In genomic region chr4:151540728-151541437, GRCh38 we compare ENCODE assay signal across 9 cellular contexts.
DNase-seq lines count a peak whose midpoint lies in the region; ATAC-seq and TF ChIP-seq lines count a peak whose summit lies in the region.
"Had no signal": no experiment of that assay in that cellular context is flagged by ENCODE, and none has a peak within 500 bp of the region (broad histone marks: within the 10 kb centered on the region; RNA-seq: fewer than 3 reads in every experiment).

No MANE protein-coding gene starts in this region.

- H3K36me3 ChIP-seq in psoas muscle (ENCODE audit: insufficient read depth in 1 of 2, low read depth in 1 of 2) = no peaks in the 10 kb centered on the region

- intact Hi-C loops in psoas muscle (cut with DNase I) = no loop called here
- intact Hi-C loops in activated CD4-positive, alpha-beta memory T cell treated with anti-CD3 and anti-CD28 coated beads for 36 hours (cut with micrococcal nuclease) = no loop called here
- intact Hi-C loops in CD4-positive, alpha-beta T cell (cut with DNase I, micrococcal nuclease) = no loop called here

- peaks cover 45% of the 10 kb centered on the region for H3K4me1 ChIP-seq in psoas muscle

- 33 to 60% (median 43%) methylated on average over 3 of the region's 3 CpGs for WGBS in psoas muscle, 3 donors

- POLR2A ChIA-PET in WTC11 (lab: Charles Lee) = no interaction called here
- POLR2A ChIA-PET in activated CD4-positive, alpha-beta memory T cell treated with anti-CD3 and anti-CD28 coated beads for 36 hours (lab: Charles Lee) = no interaction called here
- POLR2A ChIA-PET in CD4-positive, alpha-beta T cell (lab: Charles Lee) = no interaction called here

- no peak overlapping the region for H3K27ac Mint-ChIP-seq in WTC11
- no peak overlapping the region for H3K27ac Mint-ChIP-seq in activated CD4-positive, alpha-beta memory T cell treated with anti-CD3 and anti-CD28 coated beads for 36 hours
- H3K27ac Mint-ChIP-seq in CD4-positive, alpha-beta T cell = no peak overlapping the region

- H3K4me3 ChIP-seq in epithelial cell of proximal tubule (ENCODE audit: low read depth, low read length) (no peak overlapping the region), psoas muscle (no peak overlapping the region)

- peaks cover 54% of the 10 kb centered on the region for H3K4me1 Mint-ChIP-seq in WTC11
- no peaks in the 10 kb centered on the region for H3K4me1 Mint-ChIP-seq in activated CD4-positive, alpha-beta memory T cell treated with anti-CD3 and anti-CD28 coated beads for 36 hours (ENCODE audit: low read depth)
- no peaks in the 10 kb centered on the region for H3K4me1 Mint-ChIP-seq in CD4-positive, alpha-beta T cell (ENCODE audit: low read depth)

- H3K27me3 ChIP-seq in psoas muscle (ENCODE audit: insufficient read depth in 3 of 3, low read length in 2 of 3) = no peaks in the 10 kb centered on the region
- no peaks in the 10 kb centered on the region for H3K27me3 ChIP-seq in CD4-positive, alpha-beta T cell (ENCODE audit: control insufficient read depth, insufficient read depth, low read length)

- ATAC-seq in psoas muscle = peak in 3 of 4 donors; percentile 68 to 86 (median 80)
- no peak for ATAC-seq in WTC11
- ATAC-seq in CD4-positive, alpha-beta T cell (ENCODE audit: poor library complexity) = no peak

- no peak overlapping the region for H3K4me3 Mint-ChIP-seq in WTC11
- H3K4me3 Mint-ChIP-seq in activated CD4-positive, alpha-beta memory T cell treated with anti-CD3 and anti-CD28 coated beads for 36 hours = no peak overlapping the region
- H3K4me3 Mint-ChIP-seq in CD4-positive, alpha-beta T cell = no peak overlapping the region

- peaks cover 13% of the 10 kb centered on the region for H3K36me3 Mint-ChIP-seq in WTC11
- H3K36me3 Mint-ChIP-seq in activated CD4-positive, alpha-beta memory T cell treated with anti-CD3 and anti-CD28 coated beads for 36 hours = no peaks in the 10 kb centered on the region
- H3K36me3 Mint-ChIP-seq in CD4-positive, alpha-beta T cell (ENCODE audit: low read depth) = no peaks in the 10 kb centered on the region

- no peaks in the 10 kb centered on the region for H3K27me3 Mint-ChIP-seq in WTC11 (ENCODE audit: low read depth)
- H3K27me3 Mint-ChIP-seq in activated CD4-positive, alpha-beta memory T cell treated with anti-CD3 and anti-CD28 coated beads for 36 hours = peaks cover 1% of the 10 kb centered on the region
- H3K27me3 Mint-ChIP-seq in CD4-positive, alpha-beta T cell = peaks cover 30% of the 10 kb centered on the region

- no peaks in the 10 kb centered on the region for H3K9me3 ChIP-seq in psoas muscle
- no peaks in the 10 kb centered on the region for H3K9me3 ChIP-seq in CD4-positive, alpha-beta T cell (ENCODE audit: control insufficient read depth, low read length)

- H3K27ac ChIP-seq in psoas muscle = peak overlapping the region; percentile 56
- no peak overlapping the region for H3K27ac ChIP-seq in CD4-positive, alpha-beta T cell (ENCODE audit: low read depth, low read length)

- CTCF ChIA-PET in WTC11 (lab: Charles Lee) = interaction anchor here (0.7 to 2.1 kb wide), 3 partner anchors 9 to 509 kb away, joined by 3 to 9 read pairs (median 4); no protein-coding TSS in a partner anchor
- CTCF ChIA-PET in activated CD4-positive, alpha-beta memory T cell treated with anti-CD3 and anti-CD28 coated beads for 36 hours (lab: Charles Lee) = no interaction called here
- CTCF ChIA-PET in CD4-positive, alpha-beta T cell (lab: Charles Lee) = interaction anchor here (0.8 kb wide), 1 partner anchor 8 kb away, joined by 3 read pairs; no protein-coding TSS in a partner anchor

- DNase-seq in EL = peak; percentile 95
- peak; percentile 83 for DNase-seq in NCI-H748 (lab: John Stamatoyannopoulos, UW; ENCODE audit: unreplicated experiment)
- DNase-seq in epithelial cell of proximal tubule (ENCODE audit: low read depth) = peak; percentile 68
- no peak for DNase-seq in psoas muscle
- DNase-seq in activated CD8-positive, alpha-beta memory T cell treated with anti-CD3 and anti-CD28 coated beads, Interleukin-2, amount 50 U/mL, for 4 hours = no peak
- DNase-seq in WTC11 (ENCODE audit: low spot score) = no peak
- no peak for DNase-seq in activated CD4-positive, alpha-beta memory T cell treated with anti-CD3 and anti-CD28 coated beads for 36 hours
- DNase-seq in CD4-positive, alpha-beta T cell = no peak
- DNase-seq: activated effector memory CD4-positive, alpha-beta T cell treated with Interleukin-2 at 50 U/mL for 16 hours had no signal

- H3K9me3 Mint-ChIP-seq in WTC11 = peaks cover 3% of the 10 kb centered on the region; the same call in 1 of the 2 replicates
- H3K9me3 Mint-ChIP-seq in activated CD4-positive, alpha-beta memory T cell treated with anti-CD3 and anti-CD28 coated beads for 36 hours = no peaks in the 10 kb centered on the region
- no peaks in the 10 kb centered on the region for H3K9me3 Mint-ChIP-seq in CD4-positive, alpha-beta T cell

- TF ChIP-seq CTCF in epithelial cell of proximal tubule (conservative IDR thresholded peaks at IDR 0.05; ENCODE audit: low read depth, low read length) (no peak), psoas muscle (IDR thresholded peaks at IDR 0.05) (no peak), WTC11 (IDR thresholded peaks at IDR 0.05) (no peak)
- no peak for TF ChIP-seq CTCF in CD4-positive, alpha-beta T cell (IDR thresholded peaks at IDR 0.05)

TF ChIP-seq in WTC11, 78 proteins besides CTCF, POLR2A, EP300 and RAD21:
- TF ChIP-seq PRRX2 (CRISPR knock-in tag; IDR thresholded peaks at IDR 0.05) (no peak), HMGA2 (CRISPR knock-in tag; IDR thresholded peaks at IDR 0.05) (no peak), NFYB (CRISPR knock-in tag; conservative IDR thresholded peaks at IDR 0.05; ENCODE audit: low read depth) (no peak)

Comparison
In these comparisons a context has a peak if more than half of its experiments do, and no peak if none do; other contexts are left out.
1. DNase-seq: peak in EL (single experiment), NCI-H748 (single experiment) and epithelial cell of proximal tubule (single experiment); none in psoas muscle (0 of 2), activated CD8-positive, alpha-beta memory T cell treated with anti-CD3 and anti-CD28 coated beads, Interleukin-2, amount 50 U/mL, for 4 hours (single experiment), WTC11 (single experiment), activated CD4-positive, alpha-beta memory T cell treated with anti-CD3 and anti-CD28 coated beads for 36 hours (single experiment) and CD4-positive, alpha-beta T cell (0 of 10).
2. ATAC-seq: peak in psoas muscle (3 of 4); none in WTC11 (single experiment) and CD4-positive, alpha-beta T cell (single experiment).